In the genomic region with DNA sequence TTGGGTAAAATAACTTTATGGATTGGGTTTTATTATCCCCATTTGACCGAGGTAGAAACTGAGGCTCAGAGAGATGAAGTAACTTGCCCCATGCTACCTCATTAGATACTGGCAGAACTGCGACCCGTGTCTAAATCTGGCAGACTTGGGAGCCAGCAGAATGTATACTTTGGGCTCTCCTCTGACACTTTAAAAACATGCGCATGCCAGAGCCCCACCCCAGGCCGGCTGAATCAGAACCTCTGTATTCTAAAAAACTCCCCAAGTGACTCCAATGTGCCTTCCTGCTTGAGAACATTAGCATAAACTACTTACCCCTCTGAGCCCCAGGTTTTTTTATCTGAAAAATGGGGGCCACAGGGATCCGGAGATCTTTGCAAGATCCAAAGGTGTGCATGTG, we compare ENCODE assay signal across 15 cellular contexts.
DNase-seq lines count a peak whose midpoint lies in the region; ATAC-seq and TF ChIP-seq lines count a peak whose summit lies in the region.
"Had no signal": no experiment of that assay in that cellular context is flagged by ENCODE, and none has a peak within 500 bp of the region (broad histone marks: within the 10 kb centered on the region; RNA-seq: fewer than 3 reads in every experiment).

No MANE protein-coding gene starts in this region.

- no peak overlapping the region for H3K27ac ChIP-seq in left lung
- peak overlapping the region in 1 of 3 donors; percentile 17 for H3K27ac ChIP-seq in thyroid gland
- H3K27ac ChIP-seq in stomach, result no peak overlapping the region

- DNase-seq in AG20443 (ENCODE audit: low spot score), result peak; percentile 38
- peak; percentile 22 for DNase-seq in epithelial cell of esophagus (ENCODE audit: low read depth)
- DNase-seq in left lung, result no peak
- DNase-seq in thyroid gland, result peak; percentile 18 to 32
- no peak for DNase-seq in NCI-H2171 treated with DMSO at 0.1 percent for 48 hours (lab: John Stamatoyannopoulos, UW)
- no peak for DNase-seq in stomach
- DNase-seq: NCI-H2081 treated with DMSO at 0.1 percent for 48 hours, NCI-H226, NCI-H524 treated with DMSO at 0.1 percent for 48 hours, RPMI8226, SHP77 treated with DMSO at 0.1 percent for 48 hours, SK-N-SH had no signal

- no peaks in the 10 kb centered on the region for H3K36me3 ChIP-seq in left lung
- no peaks in the 10 kb centered on the region for H3K36me3 ChIP-seq in thyroid gland
- H3K36me3 ChIP-seq in stomach, result no peaks in the 10 kb centered on the region
- H3K36me3 ChIP-seq: HAP-1 had no signal

- ATAC-seq in left lung (peak; percentile 76), GM21367 (IDR thresholded peaks at IDR 0.05; ENCODE audit: unreplicated experiment) (no peak), GM19351 (IDR thresholded peaks at IDR 0.05; ENCODE audit: unreplicated experiment) (no peak)

- WGBS in thyroid gland, 2 donors, result 55 to 56% methylated on average over 6 of the region's 6 CpGs
- 59 to 77% (median 67%) methylated on average over 6 of the region's 6 CpGs for WGBS in stomach, 5 donors

- H3K4me1 ChIP-seq in left lung (no peaks in the 10 kb centered on the region), thyroid gland (peaks cover 13 to 20% of the 10 kb centered on the region in 2 donors), stomach (no peaks in the 10 kb centered on the region)
- H3K4me1 ChIP-seq: HAP-1 had no signal

- H3K9me3 ChIP-seq in left lung, result no peaks in the 10 kb centered on the region
- H3K9me3 ChIP-seq in thyroid gland, result no peaks in the 10 kb centered on the region
- no peaks in the 10 kb centered on the region for H3K9me3 ChIP-seq in stomach
- H3K9me3 ChIP-seq: HAP-1, SK-N-SH had no signal

- intact Hi-C loops in left lung (cut with DNase I) (no loop called here), thyroid gland (cut with DNase I) (no loop called here), stomach (cut with DNase I; ENCODE audit: low total_unique reads) (no loop called here)

- TF ChIP-seq CTCF in epithelial cell of esophagus (IDR thresholded peaks at IDR 0.05; ENCODE audit: insufficient read depth, low read depth, low read length, missing control alignments) (no peak), left lung (IDR thresholded peaks at IDR 0.05) (no peak), thyroid gland (IDR thresholded peaks at IDR 0.05) (no peak), stomach (IDR thresholded peaks at IDR 0.05) (no peak)

- TF ChIP-seq POLR2A in thyroid gland (IDR thresholded peaks at IDR 0.05), result no peak
- TF ChIP-seq POLR2A in stomach (IDR thresholded peaks at IDR 0.05), result no peak

- no peak for TF ChIP-seq EP300 in stomach (IDR thresholded peaks at IDR 0.05)

- H3K27me3 ChIP-seq in left lung, result no peaks in the 10 kb centered on the region
- H3K27me3 ChIP-seq in thyroid gland, result no peaks in the 10 kb centered on the region
- no peaks in the 10 kb centered on the region for H3K27me3 ChIP-seq in stomach

- H3K4me3 ChIP-seq in epithelial cell of esophagus (ENCODE audit: low read length) (no peak overlapping the region), left lung (no peak overlapping the region), thyroid gland (replicated peaks in 1 of 3) (no peak overlapping the region), stomach (no peak overlapping the region)
- H3K4me3 ChIP-seq: HAP-1 had no signal

Comparison
In these comparisons a context has a peak if more than half of its experiments do, and no peak if none do; other contexts are left out.
1. DNase-seq: peak in AG20443 (single experiment), epithelial cell of esophagus (single experiment) and thyroid gland (2 of 2); none in left lung (0 of 2), NCI-H2171 treated with DMSO at 0.1 percent for 48 hours (single experiment) and stomach (single experiment).